8 cellular contexts compared by ENCODE assay signal in the genomic region with DNA sequence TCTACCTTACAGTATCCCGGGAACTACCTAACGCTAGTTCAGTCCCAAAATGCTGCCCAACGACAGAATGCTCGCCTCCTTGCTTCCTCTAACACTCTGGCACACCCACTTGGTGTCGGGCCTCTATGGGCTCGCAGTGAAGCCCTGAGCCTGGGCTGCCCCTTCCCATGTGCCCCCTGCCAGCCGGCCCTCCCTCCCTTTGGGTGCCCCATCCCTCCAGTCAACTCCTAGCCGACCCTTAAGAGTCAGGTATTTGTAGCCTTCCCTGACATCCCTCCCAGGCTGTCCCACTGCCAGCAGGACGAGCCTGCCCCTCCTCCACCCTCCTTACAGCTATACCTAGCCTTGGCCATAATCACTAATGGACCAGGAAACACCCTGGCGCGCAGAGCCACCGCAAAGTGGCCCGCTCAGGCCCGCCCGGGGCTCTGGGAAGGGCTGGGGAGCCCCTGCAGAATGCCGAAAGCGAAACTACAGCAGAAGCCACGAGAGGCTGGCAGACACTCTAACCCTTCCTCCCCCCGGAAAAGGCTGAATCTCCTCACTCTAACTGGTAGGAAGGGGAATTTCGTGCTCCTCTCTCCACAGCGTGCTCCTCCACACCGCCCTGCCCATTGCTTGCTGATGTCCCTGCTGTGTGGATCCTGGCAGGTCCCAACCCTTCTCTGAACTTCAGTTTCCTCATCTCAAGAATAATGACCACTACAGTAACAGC. TPM values are rescaled to one million over a fixed set of nuclear protein-coding genes. Genes with fewer than 3 reads are reported as not detected.
DNase-seq lines count a peak whose midpoint lies in the region; ATAC-seq, FAIRE-seq and TF ChIP-seq lines count a peak whose summit lies in the region.

No MANE protein-coding gene starts in this region.

- FAIRE-seq in K562 (lab: Jason Lieb, UNC) = no peak
- FAIRE-seq in kidney (lab: Jason Lieb, UNC) = no peak

- no peak for TF ChIP-seq EP300 in K562 (IDR thresholded peaks at IDR 0.05; ENCODE audit: low read length)

- intact Hi-C loops in K562 (cut with micrococcal nuclease) = no loop called here
- intact Hi-C loops in kidney (cut with DNase I) = no loop called here

- POLR2A ChIA-PET in K562 (lab: Yijun Ruan, JAX) = no interaction called here

- CTCF ChIA-PET in K562 (lab: Yijun Ruan, JAX; ENCODE audit: low intra/inter-chr PET ratio) = no interaction called here

- H3K4me1 ChIP-seq in HAP-1 = no peaks in the 10 kb centered on the region
- H3K4me1 ChIP-seq in K562 (replicated peaks in 1 of 2; ENCODE audit: control insufficient read depth in 2 of 2, insufficient read depth in 2 of 2, low read length in 2 of 2) = peaks cover 7 to 39% of the 10 kb centered on the region in 2 experiments; a peak in 4 of 5 replicates
- H3K4me1 ChIP-seq in kidney (ENCODE audit: control insufficient read depth in 1 of 2, insufficient read depth in 1 of 2, low read depth in 1 of 2, low read length in 2 of 2) = peaks cover 10 to 31% of the 10 kb centered on the region in 2 donors
- peaks cover 6% of the 10 kb centered on the region; the same call in 1 of the 2 replicates for H3K4me1 ChIP-seq in SJCRH30

- no peaks in the 10 kb centered on the region for H3K9me1 ChIP-seq in K562 (ENCODE audit: control insufficient read depth, insufficient read depth, low read length)

- H4K20me1 ChIP-seq in SU-DHL-6 (ENCODE audit: low read depth, low read length) (no peaks in the 10 kb centered on the region), K562 (replicated peaks; ENCODE audit: control insufficient read depth, insufficient read depth, low read length) (no peaks in the 10 kb centered on the region)

- H3K27me3 ChIP-seq in HAP-1 (ENCODE audit: low read depth) = 0 out of 2 replicates have a peak, but pooled peaks cover 2% of the 10 kb centered on the region
- no peaks in the 10 kb centered on the region for H3K27me3 ChIP-seq in SU-DHL-6 (ENCODE audit: low read length)
- H3K27me3 ChIP-seq in K562 (ENCODE audit: control insufficient read depth in 2 of 2, insufficient read depth in 2 of 2, low read length in 2 of 2) = no peaks in the 10 kb centered on the region
- H3K27me3 ChIP-seq in SJCRH30 = peaks cover 9% of the 10 kb centered on the region

- H3K27ac ChIP-seq in SU-DHL-6 (ENCODE audit: low read depth, low read length) (no peak overlapping the region), K562 (ENCODE audit: extremely low read depth, low read depth, low read length) (no peak overlapping the region), kidney (ENCODE audit: low read depth in 2 of 2, low read length in 2 of 2) (peak overlapping the region; percentile 67 to 69), SJCRH30 (no peak overlapping the region)

- no peaks in the 10 kb centered on the region for H3K36me3 ChIP-seq in HAP-1 (replicated peaks)
- no peaks in the 10 kb centered on the region for H3K36me3 ChIP-seq in SU-DHL-6 (ENCODE audit: low read length)
- no peaks in the 10 kb centered on the region for H3K36me3 ChIP-seq in K562 (ENCODE audit: control insufficient read depth, insufficient read depth, low read length)
- peaks cover under 1 to 2% of the 10 kb centered on the region in 2 donors for H3K36me3 ChIP-seq in kidney (ENCODE audit: control insufficient read depth in 1 of 2, insufficient read depth in 2 of 2, low read length in 2 of 2)
- H3K36me3 ChIP-seq in SJCRH30 = no peaks in the 10 kb centered on the region

- in situ Hi-C loops in HAP-1 (cut with MboI; ENCODE audit: low sequenced_read_pairs) = no loop called here
- in situ Hi-C loops in K562 (cut with MboI) = no loop called here

- DNase-seq in EH (ENCODE audit: low read depth) (peak; percentile 72), HAP-1 (ENCODE audit: low spot score in 2 of 2) (no peak), K562 (ENCODE audit: extremely low read depth in 1 of 4, low spot score in 3 of 4) (no peak), kidney (peak; percentile 83), SJCRH30 (no peak)
- DNase-seq in stimulated activated CD4-positive, alpha-beta T cell treated with anti-CD3 and anti-CD28 coated beads, Interleukin-4, amount 100 ng/mL, for 1 hour = peak; percentile 51

- no peak for TF ChIP-seq RAD21 in K562 (CRISPR knock-in tag; conservative IDR thresholded peaks at IDR 0.05 in 1 of 2, IDR thresholded peaks at IDR 0.05 in 1 of 2)

- 40% methylated on average over 16 of the region's 22 CpGs for WGBS in K562 (ENCODE audit: insufficient coverage, low coverage, missing lambda C conversion rate)

- H3K79me2 ChIP-seq in SU-DHL-6 (ENCODE audit: insufficient read depth, low read length) (no peaks in the 10 kb centered on the region), K562 (ENCODE audit: control insufficient read depth, insufficient read depth, low read length) (no peaks in the 10 kb centered on the region; the same call in 2 of the 3 replicates)

- no peak for TF ChIP-seq POLR2A in K562 (conservative IDR thresholded peaks at IDR 0.05)

- no peaks in the 10 kb centered on the region for H3F3A ChIP-seq in SU-DHL-6 (ENCODE audit: insufficient read depth)

- H2AFZ ChIP-seq in SU-DHL-6 (ENCODE audit: low read depth, low read length, severe bottlenecking) = no peak overlapping the region
- H2AFZ ChIP-seq in K562 (ENCODE audit: low read depth, low read length) = no peak overlapping the region

- no peaks in the 10 kb centered on the region for H3K9me3 ChIP-seq in HAP-1
- no peaks in the 10 kb centered on the region for H3K9me3 ChIP-seq in SU-DHL-6 (ENCODE audit: insufficient read depth, low read length)
- H3K9me3 ChIP-seq in K562 (replicated peaks; ENCODE audit: control insufficient read depth, insufficient read depth, low read depth, low read length) = no peaks in the 10 kb centered on the region
- H3K9me3 ChIP-seq in kidney (ENCODE audit: control insufficient read depth in 1 of 2, low read length in 2 of 2) = no peaks in the 10 kb centered on the region
- no peaks in the 10 kb centered on the region for H3K9me3 ChIP-seq in SJCRH30 (replicated peaks)

- TF ChIP-seq CTCF in SU-DHL-6 (IDR thresholded peaks at IDR 0.05; ENCODE audit: insufficient read depth, low read length, poor library complexity, severe bottlenecking) (no peak), K562 (IDR thresholded peaks at IDR 0.05 in 2 of 3, conservative IDR thresholded peaks at IDR 0.05 in 1 of 3; ENCODE audit: insufficient read depth in 2 of 3, low read depth in 1 of 3, low read length in 3 of 3) (no peak), kidney (IDR thresholded peaks at IDR 0.05; ENCODE audit: borderline replicate concordance, extremely low read depth, insufficient read depth) (no peak)

- H3K9me2 ChIP-seq in SU-DHL-6 (replicated peaks; ENCODE audit: insufficient read depth, low read length) = no peaks in the 10 kb centered on the region

- H3K4me3 ChIP-seq in HAP-1 (peak overlapping the region; percentile 79), SU-DHL-6 (ENCODE audit: insufficient read depth, low read length, poor library complexity, severe bottlenecking) (peak overlapping the region; percentile 83), K562 (no peak overlapping the region), kidney (ENCODE audit: low read length in 2 of 2) (peak overlapping the region; percentile 89 to 92), SJCRH30 (no peak overlapping the region)

- peak overlapping the region; percentile 66 for H3K9ac ChIP-seq in SU-DHL-6 (ENCODE audit: low read length)
- H3K9ac ChIP-seq in K562 (ENCODE audit: insufficient read depth in 1 of 2, low read depth in 2 of 2, low read length in 2 of 2) = peak overlapping the region in 1 of 2 experiments; percentile 93; a peak in 1 of 4 replicates
- peak overlapping the region; percentile 77 to 82 for H3K9ac ChIP-seq in kidney (ENCODE audit: low read length in 2 of 2)

- peak overlapping the region; percentile 75 for H3K4me2 ChIP-seq in SU-DHL-6 (ENCODE audit: low read depth, low read length, poor library complexity, severe bottlenecking)
- H3K4me2 ChIP-seq in K562 (ENCODE audit: insufficient read depth, low read length) = 0 out of 2 replicates have a peak overlapping the region, but pooled peaks have one; percentile 88

- ATAC-seq in K562 (no peak), GM18858 (IDR thresholded peaks at IDR 0.05; ENCODE audit: unreplicated experiment) (no peak)

- no TSS peak for BruUV-seq in K562 (replicated peaks; lab: Mats Ljungman, UMichigan)

RNA-seq across cellular contexts. Expression of a gene that starts 8.2 kb away (rescaled TPM):
- total RNA-seq in K562 (2011; cell fraction: chromatin; rRNA removed; ENCODE audit: low replicate concordance) = 12.1 and 26.6 TPM in 2 replicates
- total RNA-seq in K562 (2011; cell fraction: nucleolus; rRNA removed) = 16.8 and 18.7 TPM in 2 replicates
- 17.3 and 19.4 TPM in 2 replicates for total RNA-seq in K562 (2011; cell fraction: nucleoplasm; rRNA removed)
- total RNA-seq in K562 (2014; rRNA removed) (2.9 and 5.0 TPM in 2 replicates), K562 (2014; rRNA removed; fragmentation: Illumina TruSeq; extraction: Trizol) (1.3 and 1.4 TPM in 2 replicates), K562 (2015; rRNA removed; fragmentation: Illumina TruSeq; extraction: Trizol) (0.83 and 0.87 TPM in 2 replicates), K562 (2021) (4.1 and 4.8 TPM in 2 replicates), kidney (65.2 TPM)
- polyA plus RNA-seq in K562 (2011; rRNA removed) (3.8 and 4.2 TPM in 2 replicates), K562 (2014; fragmentation: Illumina TruSeq; extraction: Trizol) (2.8 and 3.5 TPM in 2 replicates), K562 (2014; fragmentation: Nextera tagmentation; extraction: Ambion mirVana) (under 1 TPM; 0.04 to 0.13 TPM), K562 (2014; rRNA removed) (4.8 and 5.2 TPM in 2 replicates), kidney (ENCODE audit: insufficient read depth, low read depth, low replicate concordance) (39.3 TPM)
- polyA plus RNA-seq in K562 (2011; cell fraction: cytosol; rRNA removed) = 3.7 and 6.6 TPM in 2 replicates
- polyA plus RNA-seq in K562 (2011; cell fraction: nucleus; rRNA removed) = 9.5 and 17.5 TPM in 2 replicates
- 2.9 and 5.9 TPM in 2 replicates for polyA plus RNA-seq in K562 (2012)
- polyA minus RNA-seq in K562 (2011; rRNA and poly(A)+ RNA removed) = 1.6 and 2.9 TPM in 2 replicates
- polyA minus RNA-seq in K562 (2011; cell fraction: cytosol; rRNA and poly(A)+ RNA removed) = 1.3 and 4.7 TPM in 2 replicates
- polyA minus RNA-seq in K562 (2011; cell fraction: nucleus; rRNA and poly(A)+ RNA removed) = 4.7 and 4.8 TPM in 2 replicates
- 0.35 and 0.65 TPM in 2 replicates for total RNA-seq in SJCRH30 (2014; rRNA removed; shearing (Covaris generic))

RNA-seq across cellular contexts. Expression of a gene that starts 47.2 kb away (rescaled TPM):
- not detected in 2 replicates for total RNA-seq in K562 (2011; cell fraction: chromatin; rRNA removed; ENCODE audit: low replicate concordance)
- not detected in 2 replicates for total RNA-seq in K562 (2011; cell fraction: nucleolus; rRNA removed)
- total RNA-seq in K562 (2011; cell fraction: nucleoplasm; rRNA removed) = not detected in 2 replicates
- total RNA-seq in K562 (2014; rRNA removed) (not detected in 2 replicates), K562 (2014; rRNA removed; fragmentation: Illumina TruSeq; extraction: Trizol) (not detected in 2 replicates), K562 (2015; rRNA removed; fragmentation: Illumina TruSeq; extraction: Trizol) (not detected in 2 replicates), K562 (2021) (not detected in 2 replicates), kidney (0.79 TPM)
- polyA plus RNA-seq in K562 (2011; rRNA removed) (not detected in 2 replicates), K562 (2014; fragmentation: Illumina TruSeq; extraction: Trizol) (not detected in 2 replicates), K562 (2014; fragmentation: Nextera tagmentation; extraction: Ambion mirVana) (under 1 TPM in 1 of 2 experiments, not detected in 1; 0.10 TPM), K562 (2014; rRNA removed) (0.21 TPM in 1 of 2 replicates, not detected in the other), kidney (ENCODE audit: insufficient read depth, low read depth, low replicate concordance) (not detected)
- not detected in 2 replicates for polyA plus RNA-seq in K562 (2011; cell fraction: cytosol; rRNA removed)
- polyA plus RNA-seq in K562 (2011; cell fraction: nucleus; rRNA removed) = 0.24 TPM in 2 replicates
- 0.08 TPM in 1 of 2 replicates, not detected in the other for polyA plus RNA-seq in K562 (2012)
- not detected in 2 replicates for polyA minus RNA-seq in K562 (2011; rRNA and poly(A)+ RNA removed)
- polyA minus RNA-seq in K562 (2011; cell fraction: cytosol; rRNA and poly(A)+ RNA removed) = not detected in 2 replicates
- polyA minus RNA-seq in K562 (2011; cell fraction: nucleus; rRNA and poly(A)+ RNA removed) = not detected in 2 replicates
- total RNA-seq in SJCRH30 (2014; rRNA removed; shearing (Covaris generic)) = not detected in 2 replicates

Comparison
In these comparisons a context has a peak if more than half of its experiments do, and no peak if none do; other contexts are left out.
1. DNase-seq: peak in EH (single experiment), kidney (single experiment) and stimulated activated CD4-positive, alpha-beta T cell treated with anti-CD3 and anti-CD28 coated beads, Interleukin-4, amount 100 ng/mL, for 1 hour (single experiment); none in HAP-1 (0 of 2), K562 (0 of 4) and SJCRH30 (0 of 2).
2. H3K4me3 ChIP-seq: peak in HAP-1 (single experiment), SU-DHL-6 (single experiment) and kidney (2 of 2); none in K562 (single experiment) and SJCRH30 (single experiment).
3. H3K27ac ChIP-seq: peak in kidney (2 of 2); none in SU-DHL-6 (single experiment), K562 (single experiment) and SJCRH30 (single experiment).